Comparison of ENCODE assay signal across 8 cellular contexts in genomic region chr19:18541992-18542935, GRCh38. TPM values are rescaled to one million over a fixed set of nuclear protein-coding genes. Genes with fewer than 3 reads are reported as not detected.
A peak's percentile ranks its signal among the peaks of the same experiment; 100 is the strongest.
DNase-seq lines count a peak whose midpoint lies in the region; ATAC-seq, FAIRE-seq and TF ChIP-seq lines count a peak whose summit lies in the region.

No MANE protein-coding gene starts in this region.

- intact Hi-C loops in pancreas (cut with DNase I) = no loop called here

- WGBS in pancreas, 2 donors = 17 to 21% methylated on average over 11 of the region's 11 CpGs

- no peak for TF ChIP-seq CTCF in epithelial cell of proximal tubule (conservative IDR thresholded peaks at IDR 0.05; ENCODE audit: low read depth, low read length)
- TF ChIP-seq CTCF in pancreas (IDR thresholded peaks at IDR 0.05) = no peak

- DNase-seq in SK-N-MC (ENCODE audit: low read depth, low spot score) (no peak), epithelial cell of proximal tubule (ENCODE audit: low read depth) (no peak), pancreas (no peak), RPMI8226 (no peak), CD1c-positive myeloid dendritic cell (ENCODE audit: extremely low spot score) (no peak)

- peak overlapping the region; percentile 76 for H3K4me3 ChIP-seq in GM08714 (ENCODE audit: low read length)
- peak overlapping the region; percentile 85 for H3K4me3 ChIP-seq in SK-N-MC
- H3K4me3 ChIP-seq in epithelial cell of proximal tubule (ENCODE audit: low read depth, low read length) = peak overlapping the region; percentile 75
- peak overlapping the region; percentile 33 to 64 (median 47) for H3K4me3 ChIP-seq in pancreas

- peak overlapping the region; percentile 79 for H3K9ac ChIP-seq in SK-N-MC (ENCODE audit: insufficient read length)

- H3K36me3 ChIP-seq in SK-N-MC (ENCODE audit: insufficient read depth, low read length) (peaks cover 32% of the 10 kb centered on the region), pancreas (peaks cover 0 to 8% (median 3%) of the 10 kb centered on the region in 3 donors)

- H3K27ac ChIP-seq in SK-N-MC (peak overlapping the region; percentile 79), pancreas (peak overlapping the region in 3 of 4 donors; percentile 10 to 75 (median 50))

- no peak for FAIRE-seq in pancreas (lab: Jason Lieb, UNC)

- peak in 3 of 4 donors; percentile 2 to 17 (median 8) for ATAC-seq in pancreas
- ATAC-seq in HG02852 (IDR thresholded peaks at IDR 0.05; ENCODE audit: unreplicated experiment) = no peak
- no peak for ATAC-seq in GM21717 (IDR thresholded peaks at IDR 0.05; ENCODE audit: unreplicated experiment)

- H3K27me3 ChIP-seq in pancreas = no peaks in the 10 kb centered on the region

- H3K4me1 ChIP-seq in pancreas = peaks cover 0 to 6% (median 0%) of the 10 kb centered on the region in 3 donors

- H3K9me3 ChIP-seq in SK-N-MC (ENCODE audit: low read depth, low read length) (no peaks in the 10 kb centered on the region), pancreas (no peaks in the 10 kb centered on the region)

RNA-seq across cellular contexts. Expression of gene FKBP8, which starts 1.1 kb away (rescaled TPM):
- 223 and 315 TPM in 2 replicates for total RNA-seq in epithelial cell of proximal tubule
- total RNA-seq in pancreas = 100 to 1,000 TPM in 2 of 6 donors, 10 to 100 TPM in 4; 73.8 to 104 (median 87.9) TPM
- 100 to 1,000 TPM; 198 to 218 TPM for polyA plus RNA-seq in pancreas

RNA-seq across cellular contexts. Expression of gene KXD1, which starts 15.4 kb away (rescaled TPM):
- total RNA-seq in epithelial cell of proximal tubule (128 and 207 TPM in 2 replicates), pancreas (10 to 100 TPM; 33.4 to 46.2 (median 41.9) TPM)
- polyA plus RNA-seq in pancreas = 10 to 100 TPM; 48.7 to 66.9 TPM

RNA-seq across cellular contexts. Expression of gene ELL, which starts 20.4 kb away (rescaled TPM):
- total RNA-seq in epithelial cell of proximal tubule = 7.6 and 10.9 TPM in 2 replicates
- total RNA-seq in pancreas = 10 to 100 TPM in 1 of 6 donors, 1 to 10 TPM in 5; 5.8 to 10.5 (median 9.3) TPM
- 10 to 100 TPM; 10.3 to 13.4 TPM for polyA plus RNA-seq in pancreas

RNA-seq across cellular contexts. Expression of gene UBA52, which starts 29.4 kb away (rescaled TPM):
- 1,133 and 1,698 TPM in 2 replicates for total RNA-seq in epithelial cell of proximal tubule
- total RNA-seq in pancreas = 100 to 1,000 TPM; 522 to 838 (median 679) TPM
- polyA plus RNA-seq in pancreas = 100 to 1,000 TPM; 402 to 680 TPM

RNA-seq across cellular contexts. Expression of gene REX1BD, which starts 46.3 kb away (rescaled TPM):
- total RNA-seq in epithelial cell of proximal tubule (141 and 167 TPM in 2 replicates), pancreas (10 to 100 TPM; 30.0 to 46.2 (median 36.1) TPM)
- polyA plus RNA-seq in pancreas = 100 to 1,000 TPM; 122 to 158 TPM

Comparison
In these comparisons a context has a peak if more than half of its experiments do, and no peak if none do; other contexts are left out.
1. ATAC-seq: peak in pancreas (3 of 4); none in HG02852 (single experiment) and GM21717 (single experiment).
2. Peak in every context shown above with its lines, with median percentiles within 50 percentile points of each other: H3K4me3 ChIP-seq.